8 cellular contexts compared by ENCODE assay signal in genomic region chr1:210233216-210233494, GRCh38. TPM values are rescaled to one million over a fixed set of nuclear protein-coding genes. Genes with fewer than 3 reads are reported as not detected.
A peak's percentile ranks its signal among the peaks of the same experiment; 100 is the strongest.
DNase-seq lines count a peak whose midpoint lies in the region; ATAC-seq and TF ChIP-seq lines count a peak whose summit lies in the region.

No MANE protein-coding gene starts in this region.

- DNase-seq in activated T-cell treated with anti-CD3 and anti-CD28 coated beads, Interleukin-2, amount 50 U/mL, for 4 hours = no peak
- DNase-seq in activated T-cell treated with anti-CD3 and anti-CD28 coated beads, Interleukin-2, amount 50 U/mL, for 1 hour = no peak
- peak in 1 of 4 donors; percentile 27 for DNase-seq in body of pancreas
- DNase-seq in islet precursor cell = peak; percentile 62
- no peak for DNase-seq in stimulated activated effector memory CD8-positive, alpha-beta T cell treated with anti-CD3 and anti-CD28 coated beads, Interleukin-12 subunit alpha, Interleukin-12 subunit beta, amount 100 ng/mL, for 72 hours (ENCODE audit: low spot score in 2 of 2)
- no peak for DNase-seq in NK-92 treated with Interleukin-12 subunit alpha and Interleukin-12 subunit beta, amount 100 ng/mL, for 24 hours (lab: John Stamatoyannopoulos, UW)

- peaks cover 0 to 14% of the 10 kb centered on the region in 2 donors for H3K27me3 ChIP-seq in body of pancreas

- peak overlapping the region; percentile 21 for H3K4me3 Mint-ChIP-seq in activated T-cell treated with anti-CD3 and anti-CD28 coated beads, Interleukin-2, amount 50 U/mL, for 4 hours
- peak overlapping the region; percentile 40 for H3K4me3 Mint-ChIP-seq in stimulated activated effector memory CD8-positive, alpha-beta T cell treated with anti-CD3 and anti-CD28 coated beads, Interleukin-12 subunit alpha, Interleukin-12 subunit beta, amount 100 ng/mL, for 72 hours

- H3K27ac ChIP-seq in body of pancreas = peak overlapping the region in 3 of 4 donors; percentile 40 to 53 (median 50)

- peaks cover 51% of the 10 kb centered on the region for H3K27me3 Mint-ChIP-seq in activated T-cell treated with anti-CD3 and anti-CD28 coated beads, Interleukin-2, amount 50 U/mL, for 4 hours (ENCODE audit: low read depth)

- intact Hi-C loops in body of pancreas (cut with DNase I) = no loop called here

- peaks cover 9% of the 10 kb centered on the region for H3K4me1 Mint-ChIP-seq in activated T-cell treated with anti-CD3 and anti-CD28 coated beads, Interleukin-2, amount 50 U/mL, for 4 hours (ENCODE audit: low read depth)
- peaks cover 6% of the 10 kb centered on the region for H3K4me1 Mint-ChIP-seq in stimulated activated effector memory CD8-positive, alpha-beta T cell treated with anti-CD3 and anti-CD28 coated beads, Interleukin-12 subunit alpha, Interleukin-12 subunit beta, amount 100 ng/mL, for 72 hours

- peak overlapping the region in 1 of 2 donors; percentile 34 for H3K4me3 ChIP-seq in body of pancreas

- H3K27ac Mint-ChIP-seq in stimulated activated effector memory CD8-positive, alpha-beta T cell treated with anti-CD3 and anti-CD28 coated beads, Interleukin-12 subunit alpha, Interleukin-12 subunit beta, amount 100 ng/mL, for 72 hours = no peak overlapping the region

- H3K9me3 Mint-ChIP-seq in activated T-cell treated with anti-CD3 and anti-CD28 coated beads, Interleukin-2, amount 50 U/mL, for 4 hours = no peaks in the 10 kb centered on the region
- H3K9me3 Mint-ChIP-seq in stimulated activated effector memory CD8-positive, alpha-beta T cell treated with anti-CD3 and anti-CD28 coated beads, Interleukin-12 subunit alpha, Interleukin-12 subunit beta, amount 100 ng/mL, for 72 hours = no peaks in the 10 kb centered on the region

- H3K4me1 ChIP-seq in body of pancreas = peaks cover 16% of the 10 kb centered on the region

- no peak for TF ChIP-seq CTCF in body of pancreas (IDR thresholded peaks at IDR 0.05)

- TF ChIP-seq POLR2A in body of pancreas (IDR thresholded peaks at IDR 0.05) = no peak

- no peaks in the 10 kb centered on the region for H3K36me3 Mint-ChIP-seq in activated T-cell treated with anti-CD3 and anti-CD28 coated beads, Interleukin-2, amount 50 U/mL, for 4 hours (ENCODE audit: insufficient read depth)
- no peaks in the 10 kb centered on the region for H3K36me3 Mint-ChIP-seq in stimulated activated effector memory CD8-positive, alpha-beta T cell treated with anti-CD3 and anti-CD28 coated beads, Interleukin-12 subunit alpha, Interleukin-12 subunit beta, amount 100 ng/mL, for 72 hours

- no peaks in the 10 kb centered on the region for H3K9me3 ChIP-seq in body of pancreas

- ATAC-seq in activated T-cell treated with anti-CD3 and anti-CD28 coated beads, Interleukin-2, amount 50 U/mL, for 4 hours = peak; percentile 49 to 64
- ATAC-seq in body of pancreas = peak; percentile 34
- ATAC-seq in stimulated activated effector memory CD8-positive, alpha-beta T cell treated with anti-CD3 and anti-CD28 coated beads, Interleukin-12 subunit alpha, Interleukin-12 subunit beta, amount 100 ng/mL, for 72 hours = peak; percentile 62
- no peak for ATAC-seq in GM19397 (IDR thresholded peaks at IDR 0.05; ENCODE audit: unreplicated experiment)
- ATAC-seq in GM18861 (IDR thresholded peaks at IDR 0.05; ENCODE audit: unreplicated experiment) = no peak

- WGBS in body of pancreas, 2 donors = 0 to 3% methylated on average over 11 to 26 of the region's 26 CpGs

- no peaks in the 10 kb centered on the region for H3K36me3 ChIP-seq in body of pancreas (replicated peaks in 1 of 2; ENCODE audit: insufficient read depth in 1 of 2, low read depth in 2 of 2)

RNA-seq across cellular contexts. Expression of gene SERTAD4, which starts 0.6 kb away (rescaled TPM):
- total RNA-seq in activated T-cell treated with anti-CD3 and anti-CD28 coated beads, Interleukin-2, amount 50 U/mL, for 4 hours = not detected
- 1 to 10 TPM in 1 of 2 donors, not detected in 1; 1.0 TPM for total RNA-seq in body of pancreas

Comparison
In these comparisons a context has a peak if more than half of its experiments do, and no peak if none do; other contexts are left out.
1. ATAC-seq: peak in activated T-cell treated with anti-CD3 and anti-CD28 coated beads, Interleukin-2, amount 50 U/mL, for 4 hours (2 of 2), body of pancreas (single experiment) and stimulated activated effector memory CD8-positive, alpha-beta T cell treated with anti-CD3 and anti-CD28 coated beads, Interleukin-12 subunit alpha, Interleukin-12 subunit beta, amount 100 ng/mL, for 72 hours (single experiment); none in GM19397 (single experiment) and GM18861 (single experiment).